ENCODE assay signal across 1 cellular context in genomic region chr14:100336618-100337530, GRCh38.
TF ChIP-seq lines count a peak whose summit lies in the region.

No MANE protein-coding gene starts in this region.

TF ChIP-seq in SK-N-SH, 30 proteins besides CTCF, POLR2A, EP300 and RAD21 (continued from another document):
- TF ChIP-seq REST (IDR thresholded peaks at IDR 0.05; ENCODE audit: low read depth, low read length): no peak
